In genomic region chr12:751192-751827, GRCh38 we compare ENCODE assay signal across 1 cellular context.
A peak's percentile ranks its signal among the peaks of the same experiment; 100 is the strongest.
TF ChIP-seq lines count a peak whose summit lies in the region.

No MANE protein-coding gene starts in this region.

TF ChIP-seq in HEK293, 187 proteins besides CTCF, POLR2A, EP300 and RAD21 (continued from another document and continues in another):
- no peak for TF ChIP-seq ZSCAN18 (tag by site-specific recombination; IDR thresholded peaks at IDR 0.05)
- TF ChIP-seq HIC1 (tag by site-specific recombination; IDR thresholded peaks at IDR 0.05): no peak
- TF ChIP-seq ZSCAN23 (tag by site-specific recombination; IDR thresholded peaks at IDR 0.05): no peak
- no peak for TF ChIP-seq HOXD13 (CRISPR knock-in tag; IDR thresholded peaks at IDR 0.05; ENCODE audit: borderline replicate concordance)
- TF ChIP-seq GFI1B (tag by site-specific recombination; IDR thresholded peaks at IDR 0.05): no peak
- TF ChIP-seq KLF1 (tag by site-specific recombination; IDR thresholded peaks at IDR 0.05): no peak
- TF ChIP-seq ZNF670 (tag by site-specific recombination; IDR thresholded peaks at IDR 0.05; ENCODE audit: low read depth): no peak
- TF ChIP-seq ZEB2 (tag by site-specific recombination; IDR thresholded peaks at IDR 0.05): peak; percentile 92
- no peak for TF ChIP-seq ZNF174 (tag by site-specific recombination; IDR thresholded peaks at IDR 0.05)
- peak; percentile 54; the same call in 1 of the 2 replicates for TF ChIP-seq ZBTB21 (tag by site-specific recombination; IDR thresholded peaks at IDR 0.05)
- TF ChIP-seq FEZF1 (tag by site-specific recombination; IDR thresholded peaks at IDR 0.05): no peak; the same call in 1 of the 2 replicates
- peak; percentile 42; the same call in 1 of the 2 replicates for TF ChIP-seq ZNF221 (tag by site-specific recombination; IDR thresholded peaks at IDR 0.05; ENCODE audit: borderline replicate concordance)
- no peak for TF ChIP-seq ZNF707 (tag by site-specific recombination; IDR thresholded peaks at IDR 0.05)
- TF ChIP-seq ZNF121 (tag by site-specific recombination; IDR thresholded peaks at IDR 0.05): no peak
- TF ChIP-seq OSR2 (tag by site-specific recombination; IDR thresholded peaks at IDR 0.05): peak; percentile 46
- 0 out of 2 replicates have a peak, but pooled peaks have one; percentile 9 for TF ChIP-seq YY1 (tag by site-specific recombination; IDR thresholded peaks at IDR 0.05)
- TF ChIP-seq ZNF140 (tag by site-specific recombination; IDR thresholded peaks at IDR 0.05): no peak
- TF ChIP-seq ZFP3 (tag by site-specific recombination; IDR thresholded peaks at IDR 0.05; ENCODE audit: low read depth): no peak
- TF ChIP-seq ZNF600 (tag by site-specific recombination; IDR thresholded peaks at IDR 0.05): peak; percentile 99
- no peak for TF ChIP-seq ZNF785 (tag by site-specific recombination; IDR thresholded peaks at IDR 0.05)
- TF ChIP-seq ZNF19 (tag by site-specific recombination; IDR thresholded peaks at IDR 0.05; ENCODE audit: low read depth): no peak
- TF ChIP-seq ZSCAN30 (tag by site-specific recombination; IDR thresholded peaks at IDR 0.05): peak; percentile 98
- peak; percentile 94 for TF ChIP-seq ZBTB20 (tag by site-specific recombination; IDR thresholded peaks at IDR 0.05)
- 0 out of 2 replicates have a peak, but pooled peaks have one; percentile 69 for TF ChIP-seq KLF17 (tag by site-specific recombination; IDR thresholded peaks at IDR 0.05)
- TF ChIP-seq ZNF621 (tag by site-specific recombination; IDR thresholded peaks at IDR 0.05): no peak
- TF ChIP-seq ZNF426 (tag by site-specific recombination; IDR thresholded peaks at IDR 0.05): no peak
- TF ChIP-seq ZNF214 (tag by site-specific recombination; IDR thresholded peaks at IDR 0.05; ENCODE audit: borderline replicate concordance): no peak
- TF ChIP-seq ZNF629 (tag by site-specific recombination; IDR thresholded peaks at IDR 0.05): peak; percentile 59
- no peak for TF ChIP-seq ZNF114 (tag by site-specific recombination; IDR thresholded peaks at IDR 0.05)
- TF ChIP-seq ZNF549 (tag by site-specific recombination; IDR thresholded peaks at IDR 0.05): no peak
- TF ChIP-seq ZNF26 (tag by site-specific recombination; IDR thresholded peaks at IDR 0.05): no peak
- TF ChIP-seq ZNF624 (tag by site-specific recombination; IDR thresholded peaks at IDR 0.05): no peak
- peak; percentile 87 for TF ChIP-seq ZBTB11 (tag by site-specific recombination; conservative IDR thresholded peaks at IDR 0.05; ENCODE audit: low read depth)
- no peak for TF ChIP-seq ZNF580 (tag by site-specific recombination; IDR thresholded peaks at IDR 0.05)
- TF ChIP-seq ZNF544 (tag by site-specific recombination; IDR thresholded peaks at IDR 0.05): no peak
- TF ChIP-seq ZNF341 (tag by site-specific recombination; IDR thresholded peaks at IDR 0.05; ENCODE audit: low read depth): peak; percentile 62; the same call in 1 of the 2 replicates
- TF ChIP-seq ZNF366 (tag by site-specific recombination; conservative IDR thresholded peaks at IDR 0.05): peak; percentile 63
- no peak for TF ChIP-seq ZNF48 (tag by site-specific recombination; IDR thresholded peaks at IDR 0.05)
- peak; percentile 64; the same call in 1 of the 2 replicates for TF ChIP-seq ZNF610 (tag by site-specific recombination; IDR thresholded peaks at IDR 0.05; ENCODE audit: borderline replicate concordance)
- peak; percentile 39; the same call in 1 of the 2 replicates for TF ChIP-seq ZBTB6 (tag by site-specific recombination; IDR thresholded peaks at IDR 0.05)
- TF ChIP-seq ZNF791 (tag by site-specific recombination; IDR thresholded peaks at IDR 0.05): no peak
- 0 out of 2 replicates have a peak, but pooled peaks have one; percentile 29 for TF ChIP-seq YY2 (tag by site-specific recombination; IDR thresholded peaks at IDR 0.05)
- TF ChIP-seq ZBTB26 (tag by site-specific recombination; optimal IDR thresholded peaks at IDR 0.05): peak; percentile 92
- peak; percentile 69 for TF ChIP-seq SP7 (tag by site-specific recombination; IDR thresholded peaks at IDR 0.05)
- TF ChIP-seq AEBP2 (tag by site-specific recombination; IDR thresholded peaks at IDR 0.05; ENCODE audit: borderline replicate concordance): no peak
- peak; percentile 4; the same call in 1 of the 2 replicates for TF ChIP-seq ZNF10 (tag by site-specific recombination; IDR thresholded peaks at IDR 0.05)
- peak; percentile 93 for TF ChIP-seq IKZF3 (tag by site-specific recombination; IDR thresholded peaks at IDR 0.05)
- TF ChIP-seq ZNF24 (tag by site-specific recombination; IDR thresholded peaks at IDR 0.05): peak; percentile 78
- TF ChIP-seq ZNF280D (tag by site-specific recombination; IDR thresholded peaks at IDR 0.05): no peak
- no peak for TF ChIP-seq ZNF433 (tag by site-specific recombination; IDR thresholded peaks at IDR 0.05; ENCODE audit: low read depth)
